ENCODE assay signal across 31 cellular contexts in genomic region chr2:211174631-211175030, GRCh38.
"Had no signal": no experiment of that assay in that cellular context is flagged by ENCODE, and none has a peak within 500 bp of the region (broad histone marks: within the 10 kb centered on the region; RNA-seq: fewer than 3 reads in every experiment).

No MANE protein-coding gene starts in this region.

- H3K4me3 ChIP-seq: ascending aorta, breast epithelium, cardiac muscle cell, esophagus muscularis mucosa, gastrocnemius medialis had no signal

- H3K4me3 Mint-ChIP-seq: activated CD4-positive, alpha-beta memory T cell treated with anti-CD3 and anti-CD28 coated beads for 36 hours; activated CD4-positive, alpha-beta T cell treated with anti-CD3 and anti-CD28 coated beads for 36 hours; activated CD4-positive, alpha-beta T cell treated with anti-CD3 and anti-CD28 coated beads, Interleukin-2, amount 10 ng/mL, durations not matched to agents 24 days and 14 days; activated CD8-positive, alpha-beta memory T cell treated with anti-CD3 and anti-CD28 coated beads, Interleukin-2, amount 10 ng/mL, durations not matched to agents 7 days and 5 days; activated CD8-positive, alpha-beta T cell treated with anti-CD3 and anti-CD28 coated beads, Interleukin-2, amount 10 ng/mL, durations not matched to agents 7 days and 5 days; activated naive CD4-positive, alpha-beta T cell treated with anti-CD3 and anti-CD28 coated beads, Interleukin-2, amount 10 ng/mL, durations not matched to agents 7 days and 5 days; activated naive CD8-positive, alpha-beta T cell treated with anti-CD3 and anti-CD28 coated beads, Interleukin-2, amount 10 ng/mL, durations not matched to agents 7 days and 5 days; activated T-helper 1 cell treated with anti-CD3 and anti-CD28 coated beads, Interleukin-12 subunit alpha, Interleukin-12 subunit beta, Interleukin-2, Interleukin-4 antibody, amounts not matched to agents 30 ng/mL and 10 ng/mL and 1 ng/mL, durations not matched to agents 14 hours and 24 hours and 36 hours; brain; effector memory CD8-positive, alpha-beta T cell had no signal

- H3K9me3 ChIP-seq: ascending aorta, breast epithelium, esophagus muscularis mucosa, gastrocnemius medialis had no signal

- H3K27me3 ChIP-seq: ascending aorta, breast epithelium, cardiac muscle cell, esophagus muscularis mucosa, foreskin keratinocyte, gastrocnemius medialis had no signal

- ATAC-seq: activated CD4-positive, alpha-beta T cell treated with anti-CD3 and anti-CD28 coated beads for 36 hours; activated CD8-positive, alpha-beta memory T cell treated with anti-CD3 and anti-CD28 coated beads, Interleukin-2, amount 10 ng/mL, durations not matched to agents 7 days and 5 days; activated CD8-positive, alpha-beta T cell treated with anti-CD3 and anti-CD28 coated beads, Interleukin-2, amount 10 ng/mL, durations not matched to agents 7 days and 5 days; activated naive CD4-positive, alpha-beta T cell treated with anti-CD3 and anti-CD28 coated beads, Interleukin-2, amount 50 U/mL, for 72 hours; effector memory CD8-positive, alpha-beta T cell; foreskin keratinocyte; gastrocnemius medialis had no signal

- H3K9me3 Mint-ChIP-seq: activated CD4-positive, alpha-beta memory T cell treated with anti-CD3 and anti-CD28 coated beads for 36 hours; activated CD4-positive, alpha-beta T cell treated with anti-CD3 and anti-CD28 coated beads, Interleukin-2, amount 10 ng/mL, durations not matched to agents 24 days and 14 days; activated naive CD4-positive, alpha-beta T cell treated with anti-CD3 and anti-CD28 coated beads, Interleukin-2, amount 10 ng/mL, durations not matched to agents 7 days and 5 days; activated naive CD8-positive, alpha-beta T cell treated with anti-CD3 and anti-CD28 coated beads, Interleukin-2, amount 10 ng/mL, durations not matched to agents 7 days and 5 days; activated T-helper 1 cell treated with anti-CD3 and anti-CD28 coated beads, Interleukin-12 subunit alpha, Interleukin-12 subunit beta, Interleukin-2, Interleukin-4 antibody, amounts not matched to agents 30 ng/mL and 10 ng/mL and 1 ng/mL, durations not matched to agents 14 hours and 24 hours and 36 hours; activated T-helper 2 cell treated with anti-CD3 and anti-CD28 coated beads, Interferon-gamma antibody, Interleukin-2, Interleukin-4, amounts not matched to agents 10 μg/mL and 5 μg/mL and 100 μg/mL, durations not matched to agents 14 hours and 24 hours and 36 hours; brain had no signal

- H3K4me1 Mint-ChIP-seq: activated CD4-positive, alpha-beta T cell treated with anti-CD3 and anti-CD28 coated beads for 36 hours; activated CD4-positive, alpha-beta T cell treated with anti-CD3 and anti-CD28 coated beads, Interleukin-2, amount 10 ng/mL, durations not matched to agents 24 days and 14 days; activated CD8-positive, alpha-beta memory T cell treated with anti-CD3 and anti-CD28 coated beads, Interleukin-2, amount 10 ng/mL, durations not matched to agents 7 days and 5 days; activated naive CD4-positive, alpha-beta T cell treated with anti-CD3 and anti-CD28 coated beads, Interleukin-2, amount 10 ng/mL, durations not matched to agents 7 days and 5 days; activated naive CD8-positive, alpha-beta T cell treated with anti-CD3 and anti-CD28 coated beads, Interleukin-2, amount 10 ng/mL, durations not matched to agents 7 days and 5 days; brain had no signal

- H3K27me3 Mint-ChIP-seq: activated CD4-positive, alpha-beta memory T cell treated with anti-CD3 and anti-CD28 coated beads for 36 hours; activated CD4-positive, alpha-beta T cell treated with anti-CD3 and anti-CD28 coated beads for 36 hours; activated CD4-positive, alpha-beta T cell treated with anti-CD3 and anti-CD28 coated beads, Interleukin-2, amount 10 ng/mL, durations not matched to agents 24 days and 14 days; activated CD8-positive, alpha-beta memory T cell treated with anti-CD3 and anti-CD28 coated beads, Interleukin-2, amount 10 ng/mL, durations not matched to agents 7 days and 5 days; activated naive CD4-positive, alpha-beta T cell treated with anti-CD3 and anti-CD28 coated beads, Interleukin-2, amount 10 ng/mL, durations not matched to agents 7 days and 5 days; activated naive CD8-positive, alpha-beta T cell treated with anti-CD3 and anti-CD28 coated beads, Interleukin-2, amount 10 ng/mL, durations not matched to agents 7 days and 5 days; brain; effector memory CD8-positive, alpha-beta T cell had no signal

- H3K36me3 Mint-ChIP-seq: activated CD4-positive, alpha-beta memory T cell treated with anti-CD3 and anti-CD28 coated beads for 36 hours; activated CD8-positive, alpha-beta memory T cell treated with anti-CD3 and anti-CD28 coated beads, Interleukin-2, amount 10 ng/mL, durations not matched to agents 7 days and 5 days; activated naive CD4-positive, alpha-beta T cell treated with anti-CD3 and anti-CD28 coated beads, Interleukin-2, amount 10 ng/mL, durations not matched to agents 7 days and 5 days; activated naive CD4-positive, alpha-beta T cell treated with anti-CD3 and anti-CD28 coated beads, Interleukin-2, amount 50 U/mL, for 72 hours; activated naive CD8-positive, alpha-beta T cell treated with anti-CD3 and anti-CD28 coated beads, Interleukin-2, amount 10 ng/mL, durations not matched to agents 7 days and 5 days; brain had no signal

- DNase-seq: activated CD4-positive, alpha-beta memory T cell treated with anti-CD3 and anti-CD28 coated beads for 36 hours; activated CD4-positive, alpha-beta T cell treated with anti-CD3 and anti-CD28 coated beads for 36 hours; activated CD4-positive, alpha-beta T cell treated with anti-CD3 and anti-CD28 coated beads, Interleukin-2, amount 10 ng/mL, durations not matched to agents 24 days and 14 days; activated CD4-positive, CD25-positive, alpha-beta regulatory T cell; activated CD4-positive, CD25-positive, alpha-beta regulatory T cell treated with anti-CD3 and anti-CD28 coated beads, Interleukin-2, amount 50 U/mL, for 72 hours; activated CD8-positive, alpha-beta memory T cell treated with anti-CD3 and anti-CD28 coated beads, Interleukin-2, amount 10 ng/mL, durations not matched to agents 7 days and 5 days; activated CD8-positive, alpha-beta memory T cell treated with anti-CD3 and anti-CD28 coated beads, Interleukin-2, amount 50 U/mL, for 4 hours; activated CD8-positive, alpha-beta T cell treated with anti-CD3 and anti-CD28 coated beads, Interleukin-2, amount 10 ng/mL, durations not matched to agents 7 days and 5 days; activated effector memory CD4-positive, alpha-beta T cell treated with anti-CD3 and anti-CD28 coated beads, Interleukin-2, amount 50 U/mL, for 16 hours; activated naive CD4-positive, alpha-beta T cell treated with anti-CD3 and anti-CD28 coated beads, Interleukin-2, amount 10 ng/mL, durations not matched to agents 7 days and 5 days; activated naive CD8-positive, alpha-beta T cell treated with anti-CD3 and anti-CD28 coated beads, Interleukin-2, amount 10 ng/mL, durations not matched to agents 7 days and 5 days; activated T-cell treated with anti-CD3 and anti-CD28 coated beads, Interleukin-2, amount 50 U/mL, for 1 hour; activated T-cell treated with anti-CD3 and anti-CD28 coated beads, Interleukin-2, amount 50 U/mL, for 48 hours; central memory CD4-positive, alpha-beta T cell; cortex of kidney; dermis blood vessel endothelial cell; effector CD4-positive, alpha-beta T cell; effector memory CD8-positive, alpha-beta T cell; erythroblast; foreskin keratinocyte; gastrocnemius medialis; glutamatergic neuron; T-helper 2 cell had no signal

- H3K4me1 ChIP-seq: ascending aorta, breast epithelium, esophagus muscularis mucosa, foreskin keratinocyte, gastrocnemius medialis had no signal

- H3K27ac Mint-ChIP-seq: activated CD4-positive, alpha-beta memory T cell treated with anti-CD3 and anti-CD28 coated beads for 36 hours; activated CD4-positive, alpha-beta T cell treated with anti-CD3 and anti-CD28 coated beads for 36 hours; activated CD4-positive, alpha-beta T cell treated with anti-CD3 and anti-CD28 coated beads, Interleukin-2, amount 10 ng/mL, durations not matched to agents 24 days and 14 days; activated CD8-positive, alpha-beta memory T cell treated with anti-CD3 and anti-CD28 coated beads, Interleukin-2, amount 10 ng/mL, durations not matched to agents 7 days and 5 days; activated CD8-positive, alpha-beta T cell treated with anti-CD3 and anti-CD28 coated beads, Interleukin-2, amount 10 ng/mL, durations not matched to agents 7 days and 5 days; activated naive CD4-positive, alpha-beta T cell treated with anti-CD3 and anti-CD28 coated beads, Interleukin-2, amount 10 ng/mL, durations not matched to agents 7 days and 5 days; activated naive CD4-positive, alpha-beta T cell treated with anti-CD3 and anti-CD28 coated beads, Interleukin-2, amount 50 U/mL, for 72 hours; activated naive CD8-positive, alpha-beta T cell treated with anti-CD3 and anti-CD28 coated beads, Interleukin-2, amount 10 ng/mL, durations not matched to agents 7 days and 5 days; activated T-helper 1 cell treated with anti-CD3 and anti-CD28 coated beads, Interleukin-12 subunit alpha, Interleukin-12 subunit beta, Interleukin-2, Interleukin-4 antibody, amounts not matched to agents 30 ng/mL and 10 ng/mL and 1 ng/mL, durations not matched to agents 14 hours and 24 hours and 36 hours; activated T-helper 2 cell treated with anti-CD3 and anti-CD28 coated beads, Interferon-gamma antibody, Interleukin-2, Interleukin-4, amounts not matched to agents 10 μg/mL and 5 μg/mL and 100 μg/mL, durations not matched to agents 14 hours and 24 hours and 36 hours; brain; effector memory CD8-positive, alpha-beta T cell had no signal

- H3K27ac ChIP-seq: ascending aorta, breast epithelium, cardiac muscle cell, esophagus muscularis mucosa, foreskin keratinocyte, gastrocnemius medialis had no signal

- H3K36me3 ChIP-seq: ascending aorta, breast epithelium, cardiac muscle cell, esophagus muscularis mucosa, gastrocnemius medialis had no signal
